21 cellular contexts compared by ENCODE assay signal in genomic region chr2:49988301-49988700, GRCh38.
"Had no signal": no experiment of that assay in that cellular context is flagged by ENCODE, and none has a peak within 500 bp of the region (broad histone marks: within the 10 kb centered on the region; RNA-seq: fewer than 3 reads in every experiment).

No MANE protein-coding gene starts in this region.

- H3K36me3 ChIP-seq: heart right ventricle, ovary, prostate gland, spleen, tibial nerve, upper lobe of right lung, vagina had no signal

- H3K4me1 ChIP-seq: heart right ventricle, prostate gland, spleen, testis, tibial nerve, upper lobe of right lung, vagina had no signal

- H3K27me3 ChIP-seq: heart right ventricle, ovary, spleen, testis, tibial nerve, upper lobe of right lung, vagina had no signal

- H3K4me3 ChIP-seq: heart right ventricle, ovary, prostate gland, spleen, testis, tibial nerve, upper lobe of right lung, vagina had no signal

- H3K9me3 ChIP-seq: ovary, prostate gland, testis, upper lobe of right lung, vagina had no signal

- DNase-seq: effector CD4-positive, alpha-beta T cell; heart right ventricle; hypothalamus; islet precursor cell; left colon; mesendoderm; naive thymus-derived CD4-positive, alpha-beta T cell; ovary; retina; spleen; stimulated activated CD4-positive, alpha-beta T cell treated with anti-CD3 and anti-CD28 coated beads, Interleukin-2, amount 100 ng/mL, for 24 hours; stimulated activated CD4-positive, alpha-beta T cell treated with anti-CD3 and anti-CD28 coated beads, Interleukin-4, amount 100 ng/mL, for 4 hours; stimulated activated naive B cell treated with anti-CD40 and anti-IgM and Interleukin-4, amounts not matched to agents 10 μg/mL and 1 μg/mL and 100 μg/mL, for 72 hours; stimulated activated naive CD8-positive, alpha-beta T cell treated with anti-CD3 and anti-CD28 coated beads, Interleukin-15, amount 100 ng/mL, for 72 hours; testis; upper lobe of right lung had no signal

- ATAC-seq: esophagus mucosa; heart right ventricle; left colon; naive thymus-derived CD4-positive, alpha-beta T cell; sciatic nerve; stimulated activated naive B cell treated with anti-CD40 and anti-IgM and Interleukin-4, amounts not matched to agents 10 μg/mL and 1 μg/mL and 100 μg/mL, for 72 hours; stimulated activated naive CD8-positive, alpha-beta T cell treated with anti-CD3 and anti-CD28 coated beads, Interleukin-15, amount 100 ng/mL, for 72 hours; upper lobe of right lung had no signal

- H3K27ac ChIP-seq: heart right ventricle, ovary, prostate gland, spleen, testis, tibial nerve, upper lobe of right lung, vagina had no signal
